27 cellular contexts compared by ENCODE assay signal in genomic region chr4:77843628-77844027, GRCh38. TPM values are rescaled to one million over a fixed set of nuclear protein-coding genes. Genes with fewer than 3 reads are reported as not detected.
DNase-seq lines count a peak whose midpoint lies in the region; ATAC-seq and TF ChIP-seq lines count a peak whose summit lies in the region.
"Had no signal": no experiment of that assay in that cellular context is flagged by ENCODE, and none has a peak within 500 bp of the region (broad histone marks: within the 10 kb centered on the region; RNA-seq: fewer than 3 reads in every experiment).

No MANE protein-coding gene starts in this region.

- POLR2A ChIA-PET in activated CD8-positive, alpha-beta T cell treated with anti-CD3 and anti-CD28 coated beads, Interleukin-2, amount 10 ng/mL, durations not matched to agents 7 days and 5 days (lab: Charles Lee), result interaction anchor here (1.4 to 1.6 kb wide), 2 partner anchors 9 to 24 kb away, joined by 3 to 4 read pairs; no protein-coding TSS in a partner anchor

- no peaks in the 10 kb centered on the region for H3K27me3 Mint-ChIP-seq in activated naive CD4-positive, alpha-beta T cell treated with anti-CD3 and anti-CD28 coated beads for 36 hours (ENCODE audit: low read depth)
- H3K27me3 Mint-ChIP-seq in activated CD8-positive, alpha-beta T cell treated with anti-CD3 and anti-CD28 coated beads, Interleukin-2, amount 10 ng/mL, durations not matched to agents 7 days and 5 days (ENCODE audit: low read depth), result no peaks in the 10 kb centered on the region
- no peaks in the 10 kb centered on the region for H3K27me3 Mint-ChIP-seq in stimulated activated naive B cell treated with anti-CD40 and anti-IgM and Interleukin-4, amounts not matched to agents 10 μg/mL and 1 μg/mL and 100 μg/mL, for 72 hours
- H3K27me3 Mint-ChIP-seq in type B pancreatic cell (no peaks in the 10 kb centered on the region), H9 (ENCODE audit: low read depth) (no peaks in the 10 kb centered on the region)
- H3K27me3 Mint-ChIP-seq: activated B cell treated with CpG ODN at 0.5 μM for 24 hours had no signal

- no peak overlapping the region for H2BK12ac ChIP-seq in H9 (ENCODE audit: insufficient read length, low read depth, low read length)

- H4K5ac ChIP-seq in H9 (ENCODE audit: insufficient read length, low read depth, low read length), result no peak overlapping the region

- no peak overlapping the region for H2BK15ac ChIP-seq in H9 (ENCODE audit: low read depth, low read length)

- CTCF ChIA-PET in activated naive CD4-positive, alpha-beta T cell treated with anti-CD3 and anti-CD28 coated beads for 36 hours (lab: Charles Lee), result interaction anchor here (0.6 to 1.2 kb wide), 3 partner anchors 17 to 259 kb away, joined by 3 to 4 read pairs (median 4); no protein-coding TSS in a partner anchor
- CTCF ChIA-PET in activated CD8-positive, alpha-beta T cell treated with anti-CD3 and anti-CD28 coated beads, Interleukin-2, amount 10 ng/mL, durations not matched to agents 7 days and 5 days (lab: Charles Lee), result interaction anchor here (1.0 to 2.1 kb wide), 3 partner anchors 9 to 17 kb away, joined by 3 to 6 read pairs (median 4); no protein-coding TSS in a partner anchor

- in situ Hi-C loops in GM13976 (cut with MboI; ENCODE audit: low sequenced_read_pairs, unreplicated experiment), result no loop called here

- peak; percentile 64 for ATAC-seq in activated CD8-positive, alpha-beta T cell treated with anti-CD3 and anti-CD28 coated beads, Interleukin-2, amount 10 ng/mL, durations not matched to agents 7 days and 5 days
- ATAC-seq in esophagus mucosa, result peak; percentile 51
- peak; percentile 36 to 63 for ATAC-seq in stimulated activated naive B cell treated with anti-CD40 and anti-IgM and Interleukin-4, amounts not matched to agents 10 μg/mL and 1 μg/mL and 100 μg/mL, for 72 hours (replicated peaks)
- ATAC-seq: CD8-positive, alpha-beta T cell had no signal

- H3K27ac ChIP-seq in H9 (ENCODE audit: insufficient read length, low read depth, low read length), result no peak overlapping the region
- H3K27ac ChIP-seq: left ventricle myocardium inferior, prostate gland, stomach, transverse colon had no signal

- H2BK20ac ChIP-seq in H9 (ENCODE audit: low read depth, low read length, poor library complexity, severe bottlenecking), result no peak overlapping the region

- H2AFZ ChIP-seq in H9 (ENCODE audit: low read length), result no peak overlapping the region

- H4K20me1 ChIP-seq in H9 (ENCODE audit: control insufficient read depth, insufficient read depth, insufficient read length), result no peaks in the 10 kb centered on the region

- H3K4me3 Mint-ChIP-seq in activated naive CD4-positive, alpha-beta T cell treated with anti-CD3 and anti-CD28 coated beads for 36 hours, result no peak overlapping the region
- no peak overlapping the region for H3K4me3 Mint-ChIP-seq in activated CD8-positive, alpha-beta T cell treated with anti-CD3 and anti-CD28 coated beads, Interleukin-2, amount 10 ng/mL, durations not matched to agents 7 days and 5 days
- no peak overlapping the region for H3K4me3 Mint-ChIP-seq in stimulated activated naive B cell treated with anti-CD40 and anti-IgM and Interleukin-4, amounts not matched to agents 10 μg/mL and 1 μg/mL and 100 μg/mL, for 72 hours
- H3K4me3 Mint-ChIP-seq in type B pancreatic cell (no peak overlapping the region), H9 (no peak overlapping the region)
- H3K4me3 Mint-ChIP-seq: activated B cell treated with CpG ODN at 0.5 μM for 24 hours; activated naive CD8-positive, alpha-beta T cell treated with anti-CD3 and anti-CD28 coated beads, Interleukin-2, amount 10 ng/mL, durations not matched to agents 7 days and 5 days; CD8-positive, alpha-beta T cell; neural crest cell; T-helper 2 cell treated with Interferon-gamma antibody and Interleukin-4, amounts not matched to agents 5 μg/mL and 100 μg/mL, for 36 hours had no signal

- H3K9me3 Mint-ChIP-seq in activated naive CD4-positive, alpha-beta T cell treated with anti-CD3 and anti-CD28 coated beads for 36 hours, result no peaks in the 10 kb centered on the region
- no peaks in the 10 kb centered on the region for H3K9me3 Mint-ChIP-seq in activated CD8-positive, alpha-beta T cell treated with anti-CD3 and anti-CD28 coated beads, Interleukin-2, amount 10 ng/mL, durations not matched to agents 7 days and 5 days (ENCODE audit: insufficient read depth)
- H3K9me3 Mint-ChIP-seq in stimulated activated naive B cell treated with anti-CD40 and anti-IgM and Interleukin-4, amounts not matched to agents 10 μg/mL and 1 μg/mL and 100 μg/mL, for 72 hours, result no peaks in the 10 kb centered on the region
- H3K9me3 Mint-ChIP-seq in type B pancreatic cell (no peaks in the 10 kb centered on the region), H9 (no peaks in the 10 kb centered on the region)
- H3K9me3 Mint-ChIP-seq: activated B cell treated with CpG ODN at 0.5 μM for 24 hours; activated naive CD8-positive, alpha-beta T cell treated with anti-CD3 and anti-CD28 coated beads, Interleukin-2, amount 10 ng/mL, durations not matched to agents 7 days and 5 days; CD8-positive, alpha-beta T cell; neural crest cell; T-helper 2 cell treated with Interferon-gamma antibody and Interleukin-4, amounts not matched to agents 5 μg/mL and 100 μg/mL, for 36 hours had no signal

- intact Hi-C loops in activated naive CD4-positive, alpha-beta T cell treated with anti-CD3 and anti-CD28 coated beads for 36 hours (cut with micrococcal nuclease), result loop anchor here (1.0 kb wide), 2 partner anchors 19 to 22 kb away; partner anchors contain the start of gene MRPL1

- no peak overlapping the region for H3K4me2 ChIP-seq in H9 (ENCODE audit: insufficient read depth, insufficient read length, low read length)
- H3K4me2 ChIP-seq: SK-N-SH had no signal

- no peaks in the 10 kb centered on the region for H3K79me1 ChIP-seq in H9 (ENCODE audit: insufficient read depth, low read depth, low read length, poor library complexity, severe bottlenecking)

- no peak overlapping the region for H3K18ac ChIP-seq in H9 (ENCODE audit: insufficient read length, low read depth, low read length)

- H2AK5ac ChIP-seq in H9 (ENCODE audit: insufficient read length, low read length), result no peak overlapping the region

- H3K79me2 ChIP-seq in H9 (ENCODE audit: insufficient read depth, low read length), result no peaks in the 10 kb centered on the region

- H3K23me2 ChIP-seq in H9 (ENCODE audit: insufficient read length, low read depth, low read length, poor library complexity, severe bottlenecking), result no peaks in the 10 kb centered on the region

- H2BK5ac ChIP-seq in H9 (ENCODE audit: insufficient read length, low read length), result no peak overlapping the region

- H3K14ac ChIP-seq in H9 (ENCODE audit: insufficient read depth, low read length), result no peak overlapping the region

- H3K4me1 Mint-ChIP-seq in activated naive CD4-positive, alpha-beta T cell treated with anti-CD3 and anti-CD28 coated beads for 36 hours (ENCODE audit: low read depth), result peaks cover 22% of the 10 kb centered on the region
- peaks cover 17% of the 10 kb centered on the region for H3K4me1 Mint-ChIP-seq in activated CD8-positive, alpha-beta T cell treated with anti-CD3 and anti-CD28 coated beads, Interleukin-2, amount 10 ng/mL, durations not matched to agents 7 days and 5 days (ENCODE audit: low read depth)
- H3K4me1 Mint-ChIP-seq in stimulated activated naive B cell treated with anti-CD40 and anti-IgM and Interleukin-4, amounts not matched to agents 10 μg/mL and 1 μg/mL and 100 μg/mL, for 72 hours, result peaks cover 3 to 10% of the 10 kb centered on the region in 2 donors
- H3K4me1 Mint-ChIP-seq in type B pancreatic cell (ENCODE audit: unreplicated experiment) (no peaks in the 10 kb centered on the region), H9 (peaks cover 11 to 17% of the 10 kb centered on the region in 2 experiments)
- H3K4me1 Mint-ChIP-seq: activated B cell treated with CpG ODN at 0.5 μM for 24 hours had no signal

- TF ChIP-seq CTCF in type B pancreatic cell (conservative IDR thresholded peaks at IDR 0.05) (no peak), GM13976 (IDR thresholded peaks at IDR 0.05; ENCODE audit: borderline replicate concordance, control extremely low read depth, extremely low read depth, insufficient read depth, missing control alignments) (no peak), H9 (conservative IDR thresholded peaks at IDR 0.05) (no peak)

- H4K91ac ChIP-seq in H9 (ENCODE audit: insufficient read length, low read depth, low read length), result no peak overlapping the region

- H3K9me3 ChIP-seq in H9 (ENCODE audit: control insufficient read depth, low read depth, low read length), result no peaks in the 10 kb centered on the region
- H3K9me3 ChIP-seq: left ventricle myocardium inferior, prostate gland, SK-N-SH, stomach, transverse colon had no signal

- no CpG with 5 or more reads among the region's 1 CpG for WGBS in H9 (ENCODE audit: extremely low coverage, insufficient read length, low lambda C conversion rate)

- no peak overlapping the region for H3K56ac ChIP-seq in H9 (ENCODE audit: insufficient read length, low read depth, low read length)

- no peak for DNase-seq in activated naive CD4-positive, alpha-beta T cell treated with anti-CD3 and anti-CD28 coated beads for 36 hours
- DNase-seq in activated naive CD4-positive, alpha-beta T cell treated with anti-CD3 and anti-CD28 coated beads, Interleukin-2, amount 50 U/mL, for 16 hours, result no peak
- no peak for DNase-seq in activated CD8-positive, alpha-beta T cell treated with anti-CD3 and anti-CD28 coated beads, Interleukin-2, amount 10 ng/mL, durations not matched to agents 7 days and 5 days
- no peak for DNase-seq in stimulated activated naive B cell treated with anti-CD40 and anti-IgM and Interleukin-4, amounts not matched to agents 10 μg/mL and 1 μg/mL and 100 μg/mL, for 72 hours
- no peak for DNase-seq in type B pancreatic cell (ENCODE audit: extremely low spot score, unreplicated experiment)
- no peak for DNase-seq in GM13976 (ENCODE audit: low spot score)
- DNase-seq in H9, result no peak
- DNase-seq: activated B cell treated with CpG ODN at 0.5 μM for 24 hours; activated naive CD8-positive, alpha-beta T cell treated with anti-CD3 and anti-CD28 coated beads, Interleukin-2, amount 10 ng/mL, durations not matched to agents 7 days and 5 days; CD8-positive, alpha-beta T cell; DMS153; effector memory CD4-positive, alpha-beta T cell; GF-D8; GOT3; left ventricle myocardium inferior; NCI-H1105 treated with DMSO at 0.1 percent for 48 hours; NCI-H2107; NCI-H510A treated with DMSO at 0.1 percent for 48 hours; RPMI8226; SK-N-SH; stimulated activated CD4-positive, alpha-beta T cell treated with anti-CD3 and anti-CD28 coated beads, Interleukin-2, amount 100 ng/mL, for 24 hours; stomach; transverse colon had no signal

- H2BK120ac ChIP-seq in H9 (ENCODE audit: low read depth, low read length, poor library complexity, severe bottlenecking), result no peak overlapping the region

- no peak overlapping the region for H4K8ac ChIP-seq in H9 (replicated peaks; ENCODE audit: insufficient read length, low read depth, low read length)

- H3K23ac ChIP-seq in H9 (ENCODE audit: insufficient read length, low read depth, low read length), result no peak overlapping the region

- no peak overlapping the region for H3T11ph ChIP-seq in H9 (ENCODE audit: low read length)

- no peaks in the 10 kb centered on the region for H3K27me3 ChIP-seq in H9 (ENCODE audit: insufficient read depth, low read length)
- H3K27me3 ChIP-seq: stomach, transverse colon had no signal

- H3K4ac ChIP-seq in H9 (ENCODE audit: low read depth, low read length), result no peak overlapping the region

- H3K4me1 ChIP-seq in H9 (ENCODE audit: insufficient read depth, low read length), result no peaks in the 10 kb centered on the region
- H3K4me1 ChIP-seq: left ventricle myocardium inferior, prostate gland, stomach, transverse colon had no signal

- H3K36me3 Mint-ChIP-seq in activated naive CD4-positive, alpha-beta T cell treated with anti-CD3 and anti-CD28 coated beads for 36 hours (ENCODE audit: low read depth), result no peaks in the 10 kb centered on the region
- no peaks in the 10 kb centered on the region for H3K36me3 Mint-ChIP-seq in activated CD8-positive, alpha-beta T cell treated with anti-CD3 and anti-CD28 coated beads, Interleukin-2, amount 10 ng/mL, durations not matched to agents 7 days and 5 days (ENCODE audit: low read depth)
- H3K36me3 Mint-ChIP-seq in stimulated activated naive B cell treated with anti-CD40 and anti-IgM and Interleukin-4, amounts not matched to agents 10 μg/mL and 1 μg/mL and 100 μg/mL, for 72 hours, result no peaks in the 10 kb centered on the region
- H3K36me3 Mint-ChIP-seq in type B pancreatic cell, result no peaks in the 10 kb centered on the region
- H3K36me3 Mint-ChIP-seq in H9 (ENCODE audit: insufficient read depth in 1 of 3, low read depth in 3 of 3), result no peaks in the 10 kb centered on the region
- H3K36me3 Mint-ChIP-seq: activated naive CD8-positive, alpha-beta T cell treated with anti-CD3 and anti-CD28 coated beads, Interleukin-2, amount 10 ng/mL, durations not matched to agents 7 days and 5 days; CD8-positive, alpha-beta T cell had no signal

- H3K27ac Mint-ChIP-seq in activated naive CD4-positive, alpha-beta T cell treated with anti-CD3 and anti-CD28 coated beads for 36 hours, result peak overlapping the region; percentile 16
- no peak overlapping the region for H3K27ac Mint-ChIP-seq in activated CD8-positive, alpha-beta T cell treated with anti-CD3 and anti-CD28 coated beads, Interleukin-2, amount 10 ng/mL, durations not matched to agents 7 days and 5 days
- no peak overlapping the region for H3K27ac Mint-ChIP-seq in stimulated activated naive B cell treated with anti-CD40 and anti-IgM and Interleukin-4, amounts not matched to agents 10 μg/mL and 1 μg/mL and 100 μg/mL, for 72 hours
- no peak overlapping the region for H3K27ac Mint-ChIP-seq in type B pancreatic cell
- H3K27ac Mint-ChIP-seq in H9, result no peak overlapping the region
- H3K27ac Mint-ChIP-seq: activated B cell treated with CpG ODN at 0.5 μM for 24 hours; activated naive CD8-positive, alpha-beta T cell treated with anti-CD3 and anti-CD28 coated beads, Interleukin-2, amount 10 ng/mL, durations not matched to agents 7 days and 5 days; CD8-positive, alpha-beta T cell; T-helper 2 cell treated with Interferon-gamma antibody and Interleukin-4, amounts not matched to agents 5 μg/mL and 100 μg/mL, for 36 hours had no signal

- no peak overlapping the region for H3K9ac ChIP-seq in H9 (ENCODE audit: extremely low read depth, insufficient read length, low read length)
- H3K9ac ChIP-seq: SK-N-SH had no signal

RNA-seq across cellular contexts. Expression of gene MRPL1, which starts 19.0 kb away (rescaled TPM):
- total RNA-seq in activated naive CD4-positive, alpha-beta T cell treated with anti-CD3 and anti-CD28 coated beads for 36 hours, result 10 to 100 TPM; 37.5 to 39.8 TPM
- total RNA-seq in activated CD8-positive, alpha-beta T cell treated with anti-CD3 and anti-CD28 coated beads, Interleukin-2, amount 10 ng/mL, durations not matched to agents 7 days and 5 days, result 10 to 100 TPM; 45.6 to 47.2 TPM
- total RNA-seq in esophagus mucosa, result 35.3 TPM
- 27.1 and 44.1 TPM in 2 replicates for total RNA-seq in type B pancreatic cell (ENCODE audit: low replicate concordance)
- 39.0 and 46.2 TPM in 2 replicates for total RNA-seq in H9 (2021)

RNA-seq across cellular contexts. Expression of gene CNOT6L, which starts 24.5 kb away (rescaled TPM):
- 100 to 1,000 TPM; 108 TPM for total RNA-seq in activated naive CD4-positive, alpha-beta T cell treated with anti-CD3 and anti-CD28 coated beads for 36 hours
- 100 to 1,000 TPM; 107 to 108 TPM for total RNA-seq in activated CD8-positive, alpha-beta T cell treated with anti-CD3 and anti-CD28 coated beads, Interleukin-2, amount 10 ng/mL, durations not matched to agents 7 days and 5 days
- total RNA-seq in esophagus mucosa (30.9 TPM), type B pancreatic cell (ENCODE audit: low replicate concordance) (30.0 and 40.1 TPM in 2 replicates), H9 (2021) (14.5 and 15.9 TPM in 2 replicates)
